14 cellular contexts compared by ENCODE assay signal in genomic region chr6:89494131-89494793, GRCh38.
DNase-seq lines count a peak whose midpoint lies in the region; TF ChIP-seq lines count a peak whose summit lies in the region.
"Had no signal": no experiment of that assay in that cellular context is flagged by ENCODE, and none has a peak within 500 bp of the region (broad histone marks: within the 10 kb centered on the region; RNA-seq: fewer than 3 reads in every experiment).

No MANE protein-coding gene starts in this region.

- POLR2A ChIA-PET in HEK293 (lab: Yijun Ruan, JAX): no interaction called here

- H3K4me1 Mint-ChIP-seq in glutamatergic neuron (ENCODE audit: low read depth, unreplicated experiment): peaks cover 11% of the 10 kb centered on the region

- TF ChIP-seq CTCF in GM12873 (IDR thresholded peaks at IDR 0.05; ENCODE audit: insufficient read depth, low read depth, low read length, missing control alignments) (peak; percentile 47), HEK293 (tag by site-specific recombination; IDR thresholded peaks at IDR 0.05) (no peak), glutamatergic neuron (IDR thresholded peaks at IDR 0.05; ENCODE audit: partially characterized antibody, unreplicated experiment) (peak; percentile 41)

- CTCF ChIA-PET in HEK293 (lab: Yijun Ruan, JAX): interaction anchor here (0.6 kb wide), 1 partner anchor 446 kb away, joined by 4 read pairs; no protein-coding TSS in a partner anchor

- DNase-seq in OCI-M1 (lab: John Stamatoyannopoulos, UW) (peak; percentile 35), glutamatergic neuron (no peak), NCI-H1436 treated with DMSO at 0.1 percent for 48 hours (lab: John Stamatoyannopoulos, UW) (no peak), DMS114 treated with DMSO at 0.1 percent for 48 hours (lab: John Stamatoyannopoulos, UW; ENCODE audit: unreplicated experiment) (no peak), posterior cingulate gyrus (no peak)
- DNase-seq: activated CD4-positive, alpha-beta T cell treated with anti-CD3 and anti-CD28 coated beads for 48 hours; gastrocnemius medialis; GM23248; KG1; kidney; NCI-H2029 had no signal

- H3K36me3 Mint-ChIP-seq in glutamatergic neuron (ENCODE audit: unreplicated experiment): no peaks in the 10 kb centered on the region

- intact Hi-C loops in posterior cingulate gyrus (cut with DNase I): no loop called here

- no peak overlapping the region for H3K27ac ChIP-seq in HEK293 (ENCODE audit: extremely low read depth, low read depth, low read length)
- H3K27ac ChIP-seq: BLaER1 treated with 17β-estradiol and CSF1 and Interleukin-3, amounts not matched to agents 10 nM and 100 nM; gastrocnemius medialis; GM23248 had no signal

- H3K27ac Mint-ChIP-seq in glutamatergic neuron (ENCODE audit: unreplicated experiment): no peak overlapping the region

- H3K4me1 ChIP-seq in HEK293 (ENCODE audit: control insufficient read depth, insufficient read depth, low read length): peaks cover 9% of the 10 kb centered on the region
- H3K4me1 ChIP-seq: BLaER1 treated with 17β-estradiol and CSF1 and Interleukin-3, amounts not matched to agents 10 nM and 100 nM; gastrocnemius medialis had no signal

- no peaks in the 10 kb centered on the region for H3K9me3 ChIP-seq in HEK293 (ENCODE audit: control insufficient read depth, insufficient read depth, low read depth, low read length)
- H3K9me3 ChIP-seq: BLaER1 treated with 17β-estradiol and CSF1 and Interleukin-3, amounts not matched to agents 10 nM and 100 nM; gastrocnemius medialis had no signal

- H3K4me3 ChIP-seq in HEK293 (ENCODE audit: low read depth, low read length): no peak overlapping the region
- H3K4me3 ChIP-seq: BLaER1 treated with 17β-estradiol and CSF1 and Interleukin-3, amounts not matched to agents 10 nM and 100 nM; gastrocnemius medialis; GM23248 had no signal

- H3K9me3 Mint-ChIP-seq in glutamatergic neuron (ENCODE audit: unreplicated experiment): no peaks in the 10 kb centered on the region

- H3K36me3 ChIP-seq in HEK293 (ENCODE audit: control insufficient read depth in 2 of 2, insufficient read depth in 1 of 2, low read length in 2 of 2): no peaks in the 10 kb centered on the region
- H3K36me3 ChIP-seq: BLaER1 treated with 17β-estradiol and CSF1 and Interleukin-3, amounts not matched to agents 10 nM and 100 nM; gastrocnemius medialis had no signal

- no peak overlapping the region for H3K4me3 Mint-ChIP-seq in glutamatergic neuron (ENCODE audit: unreplicated experiment)

- peaks cover 2% of the 10 kb centered on the region for H3K27me3 Mint-ChIP-seq in glutamatergic neuron (ENCODE audit: unreplicated experiment)

TF ChIP-seq in HEK293, 187 proteins besides CTCF, POLR2A, EP300 and RAD21:
- TF ChIP-seq KLF1 (tag by site-specific recombination; IDR thresholded peaks at IDR 0.05): no peak
- TF ChIP-seq ZNF658 (tag by site-specific recombination; IDR thresholded peaks at IDR 0.05): no peak
- TF ChIP-seq EGR2 (tag by site-specific recombination; IDR thresholded peaks at IDR 0.05; ENCODE audit: low read depth): 0 out of 2 replicates have a peak, but pooled peaks have one; percentile 11
TF ChIP-seq in HEK293: peak in this region for 1.
